26 cellular contexts compared by ENCODE assay signal in genomic region chr4:121150003-121150402, GRCh38. TPM values are rescaled to one million over a fixed set of nuclear protein-coding genes. Genes with fewer than 3 reads are reported as not detected.
"Had no signal": no experiment of that assay in that cellular context is flagged by ENCODE, and none has a peak within 500 bp of the region (broad histone marks: within the 10 kb centered on the region; RNA-seq: fewer than 3 reads in every experiment).

No MANE protein-coding gene starts in this region.

- H3K27me3 ChIP-seq: adrenal gland, foreskin keratinocyte, stomach, tibial artery had no signal

- DNase-seq: activated CD4-positive, alpha-beta T cell treated with anti-CD3 and anti-CD28 coated beads for 4 hours; activated CD8-positive, alpha-beta memory T cell treated with anti-CD3 and anti-CD28 coated beads, Interleukin-2, amount 50 U/mL, for 4 hours; activated effector memory CD4-positive, alpha-beta T cell treated with anti-CD3 and anti-CD28 coated beads, Interleukin-2, amount 50 U/mL, for 16 hours; activated naive CD4-positive, alpha-beta T cell treated with anti-CD3 and anti-CD28 coated beads, Interleukin-2, amount 10 ng/mL, durations not matched to agents 7 days and 5 days; activated T-cell treated with anti-CD3 and anti-CD28 coated beads, Interleukin-2, amount 50 U/mL, for 1 hour; adrenal gland; aorta; caudate nucleus; endodermal cell; foreskin keratinocyte; heart left ventricle; hypothalamus; immature natural killer cell; kidney; left colon; mucosa of descending colon; stimulated activated CD4-positive, alpha-beta T cell treated with anti-CD3 and anti-CD28 coated beads, Interleukin-1b, Interleukin-23, amount 100 ng/mL, for 48 hours; stimulated activated CD4-positive, alpha-beta T cell treated with anti-CD3 and anti-CD28 coated beads, Interleukin-4, amount 100 ng/mL, for 4 hours; stimulated activated CD8-positive, alpha-beta memory T cell treated with anti-CD3 and anti-CD28 coated beads, Interleukin-4, amount 100 ng/mL, for 48 hours; stomach; T-helper 9 cell; tibial artery had no signal

- H3K27ac ChIP-seq: adrenal gland, foreskin keratinocyte, heart left ventricle, stomach, tibial artery, VCaP had no signal

- H3K4me3 ChIP-seq: adrenal gland, heart left ventricle, mucosa of descending colon, smooth muscle cell, stomach, tibial artery had no signal

- H3K9me3 ChIP-seq: adrenal gland, heart left ventricle, mucosa of descending colon, stomach, tibial artery had no signal

- H3K4me1 ChIP-seq: adrenal gland, foreskin keratinocyte, tibial artery had no signal

- H3K36me3 ChIP-seq: adrenal gland, heart left ventricle, stomach, tibial artery had no signal

- ATAC-seq: esophagus mucosa, foreskin keratinocyte, heart left ventricle, left colon, mucosa of descending colon had no signal

- H3K4me2 ChIP-seq: smooth muscle cell had no signal

RNA-seq across cellular contexts. Expression of gene TNIP3, which starts 14.1 kb away (rescaled TPM):
- total RNA-seq: osteocyte had no signal
